Comparison of ENCODE assay signal across 8 cellular contexts in genomic region chr14:75126121-75126544, GRCh38. TPM values are rescaled to one million over a fixed set of nuclear protein-coding genes. Genes with fewer than 3 reads are reported as not detected.
DNase-seq lines count a peak whose midpoint lies in the region; ATAC-seq and TF ChIP-seq lines count a peak whose summit lies in the region.

No MANE protein-coding gene starts in this region.

- TF ChIP-seq CTCF in CD14-positive monocyte (IDR thresholded peaks at IDR 0.05) (no peak), KMS-11 (conservative IDR thresholded peaks at IDR 0.05; ENCODE audit: low read depth, low read length) (no peak), brain microvascular endothelial cell (IDR thresholded peaks at IDR 0.05; ENCODE audit: low read depth, low read length, missing control alignments) (no peak)

- H3K4me2 ChIP-seq in KMS-11, result peak overlapping the region; percentile 80

- H3K36me3 ChIP-seq in KMS-11 (ENCODE audit: insufficient read depth), result no peaks in the 10 kb centered on the region
- no peaks in the 10 kb centered on the region for H3K36me3 ChIP-seq in brain microvascular endothelial cell (replicated peaks)
- peaks cover 22% of the 10 kb centered on the region for H3K36me3 ChIP-seq in mesodermal cell (ENCODE audit: control insufficient read depth, insufficient read depth, low read length)

- 0 out of 2 replicates have a peak, but pooled peaks cover 4% of the 10 kb centered on the region for H3K79me2 ChIP-seq in KMS-11 (ENCODE audit: insufficient read depth, low read depth)

- H3K9me3 ChIP-seq in mesodermal cell (ENCODE audit: control insufficient read depth, low read length), result no peaks in the 10 kb centered on the region

- peaks cover 0 to 1% (median 0%) of the 10 kb centered on the region in 3 donors for H3K27me3 Mint-ChIP-seq in CD14-positive monocyte (ENCODE audit: low read depth in 3 of 3)

- intact Hi-C loops in CD14-positive monocyte (cut with micrococcal nuclease) (loop anchor here in 1 of 2 donors (10.0 kb wide), 1 partner anchor 299 kb away; the partner anchor contains the start of gene JDP2), posterior cingulate gyrus (cut with DNase I) (loop anchor here (10.0 kb wide), 1 partner anchor 369 kb away; no protein-coding TSS in a partner anchor)

- H3K4me1 ChIP-seq in KMS-11 (ENCODE audit: low read depth, poor library complexity, severe bottlenecking) (peaks cover 20% of the 10 kb centered on the region), mesodermal cell (ENCODE audit: control insufficient read depth, insufficient read depth, low read length, poor library complexity, severe bottlenecking) (peaks cover 19% of the 10 kb centered on the region)

- H3K27ac Mint-ChIP-seq in CD14-positive monocyte, result peak overlapping the region; percentile 97 to 99 (median 98)

- 10% methylated on average over 1 of the region's 6 CpGs; no CpG with 5 or more reads in 1 of the 2 experiments for WGBS in mesodermal cell (ENCODE audit: insufficient coverage in 2 of 2), 2 experiments

- H3K9ac ChIP-seq in KMS-11, result peak overlapping the region; percentile 87

- in situ Hi-C loops in brain microvascular endothelial cell (cut with HindIII; ENCODE audit: low pct_ligation_motif_present, low sequenced_read_pairs), result no loop called here

- H3K27me3 ChIP-seq in KMS-11 (ENCODE audit: insufficient read depth, low read depth) (no peaks in the 10 kb centered on the region), brain microvascular endothelial cell (replicated peaks) (no peaks in the 10 kb centered on the region)

- ATAC-seq in GM18867 (IDR thresholded peaks at IDR 0.05; ENCODE audit: unreplicated experiment) (no peak), HG03432 (IDR thresholded peaks at IDR 0.05; ENCODE audit: unreplicated experiment) (no peak)

- H2AFZ ChIP-seq in KMS-11 (ENCODE audit: low read depth), result peak overlapping the region; percentile 85; the same call in 1 of the 2 replicates

- DNase-seq in CD14-positive monocyte (ENCODE audit: low spot score) (no peak), brain microvascular endothelial cell (no peak), NCI-H1092 treated with DMSO at 0.1 percent for 48 hours (lab: John Stamatoyannopoulos, UW) (no peak), posterior cingulate gyrus (no peak)

- no peaks in the 10 kb centered on the region for H3K9me3 Mint-ChIP-seq in CD14-positive monocyte

- H3K4me3 Mint-ChIP-seq in CD14-positive monocyte, result peak overlapping the region; percentile 82 to 95

- H3K4me1 Mint-ChIP-seq in CD14-positive monocyte, result peaks cover 56% of the 10 kb centered on the region

- H3K4me3 ChIP-seq in KMS-11 (IDR thresholded peaks at IDR 0.05; ENCODE audit: insufficient read depth, low read depth, low read length) (no peak overlapping the region), brain microvascular endothelial cell (ENCODE audit: low read depth, low read length) (peak overlapping the region; percentile 76), mesodermal cell (ENCODE audit: extremely low read depth, insufficient read depth, low read length, poor library complexity, severe bottlenecking) (peak overlapping the region; percentile 59)

- H3K27ac ChIP-seq in KMS-11 (peak overlapping the region; percentile 68), brain microvascular endothelial cell (peak overlapping the region; percentile 94), mesodermal cell (ENCODE audit: low read depth, low read length, severe bottlenecking) (peak overlapping the region; percentile 86)

- H4K20me1 ChIP-seq in KMS-11 (ENCODE audit: insufficient read depth), result no peaks in the 10 kb centered on the region

- peaks cover 6 to 24% of the 10 kb centered on the region in 2 donors for H3K36me3 Mint-ChIP-seq in CD14-positive monocyte

RNA-seq across cellular contexts. Expression of gene NEK9, which starts 0.7 kb away (rescaled TPM):
- polyA plus RNA-seq in CD14-positive monocyte, result 10 to 100 TPM in 1 of 2 donors, 1 to 10 TPM in 1; 8.9 to 10.1 TPM
- polyA plus RNA-seq in mesodermal cell (2013, experiment 1 of 2), result 55.4 TPM
- polyA plus RNA-seq in mesodermal cell (2013, experiment 2 of 2), result 54.6 TPM

RNA-seq across cellular contexts. Expression of gene TMED10, which starts 50.3 kb away (rescaled TPM):
- polyA plus RNA-seq in CD14-positive monocyte, result 100 to 1,000 TPM; 233 to 243 TPM
- polyA plus RNA-seq in mesodermal cell (2013, experiment 1 of 2), result 196 TPM
- polyA plus RNA-seq in mesodermal cell (2013, experiment 2 of 2), result 165 TPM

RNA-seq across cellular contexts. Expression of gene ZC2HC1C, which starts 56.7 kb away (rescaled TPM):
- polyA plus RNA-seq in CD14-positive monocyte, result under 1 TPM in 1 of 2 donors, not detected in 1; 0.08 TPM
- polyA plus RNA-seq in mesodermal cell (2013, experiment 1 of 2), result 0.81 TPM
- polyA plus RNA-seq in mesodermal cell (2013, experiment 2 of 2), result 1.6 TPM
